ENCODE assay signal across 17 cellular contexts in genomic region chr12:48800971-48801370, GRCh38. TPM values are rescaled to one million over a fixed set of nuclear protein-coding genes. Genes with fewer than 3 reads are reported as not detected.
DNase-seq lines count a peak whose midpoint lies in the region; ATAC-seq, FAIRE-seq and TF ChIP-seq lines count a peak whose summit lies in the region.
"Had no signal": no experiment of that assay in that cellular context is flagged by ENCODE, and none has a peak within 500 bp of the region (broad histone marks: within the 10 kb centered on the region; RNA-seq: fewer than 3 reads in every experiment).

No MANE protein-coding gene starts in this region.

- H3K14ac ChIP-seq in trophoblast cell (ENCODE audit: low read length): no peak overlapping the region

- H4K12ac ChIP-seq in trophoblast cell (ENCODE audit: low read depth, low read length): no peak overlapping the region

- FAIRE-seq in K562 (lab: Jason Lieb, UNC) (no peak), HepG2 (lab: Jason Lieb, UNC) (no peak)
- FAIRE-seq: GM12878 had no signal

- H3K4me3 ChIP-seq in K562 (no peak overlapping the region), HepG2 (replicated peaks in 1 of 3; ENCODE audit: insufficient read depth in 1 of 3, low read depth in 2 of 3, low read length in 3 of 3) (no peak overlapping the region), trophoblast cell (ENCODE audit: low read depth, low read length) (no peak overlapping the region)
- H3K4me3 ChIP-seq: BLaER1 treated with 17β-estradiol and CSF1 and Interleukin-3, amounts not matched to agents 10 nM and 100 nM; GM12878; HAP-1 had no signal

- intact Hi-C loops in K562 (cut with micrococcal nuclease): no loop called here
- intact Hi-C loops in HepG2 (cut with micrococcal nuclease; ENCODE audit: unreplicated experiment): no loop called here
- intact Hi-C loops in activated T-helper 1 cell treated with anti-CD3 and anti-CD28 coated beads, Interleukin-12 subunit alpha, Interleukin-12 subunit beta, Interleukin-2, Interleukin-4 antibody, amounts not matched to agents 30 ng/mL and 10 ng/mL and 1 ng/mL, durations not matched to agents 14 hours and 24 hours and 36 hours (cut with micrococcal nuclease): no loop called here

- H3K79me2 ChIP-seq in K562 (ENCODE audit: control insufficient read depth, insufficient read depth, low read length): no peaks in the 10 kb centered on the region
- H3K79me2 ChIP-seq in HepG2 (ENCODE audit: insufficient read depth, low read length): no peaks in the 10 kb centered on the region
- H3K79me2 ChIP-seq in trophoblast cell (ENCODE audit: control insufficient read depth, insufficient read depth, low read length, poor library complexity): no peaks in the 10 kb centered on the region

- peak; percentile 26; the same call in 1 of the 3 replicates for ATAC-seq in K562
- peak; percentile 29; the same call in 2 of the 3 replicates for ATAC-seq in HepG2
- no peak for ATAC-seq in stimulated activated naive CD8-positive, alpha-beta T cell treated with anti-CD3 and anti-CD28 coated beads, Interleukin-15, Interleukin-2, amounts not matched to agents 100 U/mL and 50 U/mL, for 24 hours
- ATAC-seq: CD8-positive, alpha-beta T cell; GM12878 had no signal

- CTCF ChIA-PET in K562 (lab: Yijun Ruan, JAX; ENCODE audit: low intra/inter-chr PET ratio): no interaction called here
- CTCF ChIA-PET in HepG2 (lab: Yijun Ruan, JAX; ENCODE audit: low intra/inter-chr PET ratio, low total read pairs): no interaction called here

- H3K4me3 Mint-ChIP-seq in activated T-helper 1 cell treated with anti-CD3 and anti-CD28 coated beads, Interleukin-12 subunit alpha, Interleukin-12 subunit beta, Interleukin-2, Interleukin-4 antibody, amounts not matched to agents 30 ng/mL and 10 ng/mL and 1 ng/mL, durations not matched to agents 14 hours and 24 hours and 36 hours: no peak overlapping the region
- H3K4me3 Mint-ChIP-seq: B cell; CD8-positive, alpha-beta T cell; IgD-negative memory B cell had no signal

- H4K20me1 ChIP-seq in K562 (replicated peaks; ENCODE audit: control insufficient read depth, insufficient read depth, low read length) (peaks cover 4% of the 10 kb centered on the region; the same call in 1 of the 2 replicates), HepG2 (ENCODE audit: insufficient read depth, low read length) (no peaks in the 10 kb centered on the region)
- H4K20me1 ChIP-seq: BLaER1 treated with 17β-estradiol and CSF1 and Interleukin-3, amounts not matched to agents 10 nM and 100 nM had no signal

- H3K4me1 Mint-ChIP-seq in activated T-helper 1 cell treated with anti-CD3 and anti-CD28 coated beads, Interleukin-12 subunit alpha, Interleukin-12 subunit beta, Interleukin-2, Interleukin-4 antibody, amounts not matched to agents 30 ng/mL and 10 ng/mL and 1 ng/mL, durations not matched to agents 14 hours and 24 hours and 36 hours (ENCODE audit: low read depth): peaks cover 8% of the 10 kb centered on the region

- H3K79me1 ChIP-seq in trophoblast cell (ENCODE audit: low read length): no peaks in the 10 kb centered on the region

- no peak overlapping the region for H3K18ac ChIP-seq in trophoblast cell (ENCODE audit: low read length)

- H3K9me3 ChIP-seq in K562 (replicated peaks; ENCODE audit: control insufficient read depth, insufficient read depth, low read depth, low read length) (no peaks in the 10 kb centered on the region), HepG2 (ENCODE audit: low read length) (no peaks in the 10 kb centered on the region), trophoblast cell (ENCODE audit: insufficient read depth, low read depth, low read length) (no peaks in the 10 kb centered on the region)
- H3K9me3 ChIP-seq: BLaER1 treated with 17β-estradiol and CSF1 and Interleukin-3, amounts not matched to agents 10 nM and 100 nM; HAP-1 had no signal

- H3K9me1 ChIP-seq in K562 (ENCODE audit: control insufficient read depth, insufficient read depth, low read length): no peaks in the 10 kb centered on the region

- no peak overlapping the region for H3K23ac ChIP-seq in trophoblast cell (ENCODE audit: low read length)

- POLR2A ChIA-PET in K562 (lab: Yijun Ruan, JAX) (interaction anchor here (1.5 to 2.0 kb wide), 3 partner anchors 9 to 179 kb away, joined by 5 to 10 read pairs (median 8); no protein-coding TSS in a partner anchor), HepG2 (lab: Yijun Ruan, JAX) (no interaction called here)

- H2BK5ac ChIP-seq in trophoblast cell (ENCODE audit: low read depth, low read length, poor library complexity): no peak overlapping the region

- H3K36me3 ChIP-seq in K562 (ENCODE audit: control insufficient read depth, insufficient read depth, low read length): no peaks in the 10 kb centered on the region
- H3K36me3 ChIP-seq in HepG2 (replicated peaks in 1 of 2; ENCODE audit: control insufficient read depth in 1 of 2, insufficient read depth in 2 of 2, low read length in 2 of 2): no peaks in the 10 kb centered on the region
- no peaks in the 10 kb centered on the region for H3K36me3 ChIP-seq in trophoblast cell (ENCODE audit: control insufficient read depth in 1 of 2, insufficient read depth in 2 of 2, low read length in 2 of 2)
- H3K36me3 ChIP-seq: BLaER1 treated with 17β-estradiol and CSF1 and Interleukin-3, amounts not matched to agents 10 nM and 100 nM; HAP-1 had no signal

- peak overlapping the region; percentile 25 for H4K8ac ChIP-seq in trophoblast cell (ENCODE audit: low read depth, low read length)

- BruUV-seq in K562 (replicated peaks; lab: Mats Ljungman, UMichigan): no TSS peak
- no TSS peak for BruUV-seq in HepG2 (replicated peaks; lab: Mats Ljungman, UMichigan)

- H3K27me3 Mint-ChIP-seq in activated T-helper 1 cell treated with anti-CD3 and anti-CD28 coated beads, Interleukin-12 subunit alpha, Interleukin-12 subunit beta, Interleukin-2, Interleukin-4 antibody, amounts not matched to agents 30 ng/mL and 10 ng/mL and 1 ng/mL, durations not matched to agents 14 hours and 24 hours and 36 hours (ENCODE audit: insufficient read depth): peaks cover 4% of the 10 kb centered on the region

- TF ChIP-seq RAD21 in K562 (CRISPR knock-in tag; conservative IDR thresholded peaks at IDR 0.05 in 1 of 2, IDR thresholded peaks at IDR 0.05 in 1 of 2) (no peak), HepG2 (CRISPR knock-in tag; IDR thresholded peaks at IDR 0.05) (no peak)

- 13% methylated on average over 14 of the region's 14 CpGs for WGBS in K562 (ENCODE audit: insufficient coverage, low coverage, missing lambda C conversion rate)
- 49% methylated on average over 12 of the region's 14 CpGs for WGBS in HepG2 (ENCODE audit: low lambda C conversion rate)
- no CpG with 5 or more reads among the region's 14 CpGs for WGBS in trophoblast cell (ENCODE audit: extremely low coverage, insufficient coverage, insufficient read length)

- H2AFZ ChIP-seq in K562 (ENCODE audit: low read depth, low read length) (no peak overlapping the region), HepG2 (ENCODE audit: low read length) (no peak overlapping the region), trophoblast cell (ENCODE audit: insufficient read depth, low read length, poor library complexity) (no peak overlapping the region)

- in situ Hi-C loops in K562 (cut with MboI) (no loop called here), HepG2 (cut with HindIII; ENCODE audit: extremely low pct_ligation_motif_present, low pct_unique_long_range_greater_than_20kb) (no loop called here), KBM-7 (cut with MboI; ENCODE audit: low pct_unique_long_range_greater_than_20kb, low sequenced_read_pairs) (no loop called here)

- H3K27ac ChIP-seq in K562 (ENCODE audit: extremely low read depth, low read depth, low read length): no peak overlapping the region
- H3K27ac ChIP-seq in HepG2 (ENCODE audit: extremely low read length, insufficient read depth, low read length): no peak overlapping the region
- H3K27ac ChIP-seq in trophoblast cell (ENCODE audit: low read depth, low read length): no peak overlapping the region
- H3K27ac ChIP-seq: BLaER1 treated with 17β-estradiol and CSF1 and Interleukin-3, amounts not matched to agents 10 nM and 100 nM; KMS-11 had no signal

- peaks cover 7 to 19% of the 10 kb centered on the region in 2 experiments for H3K27me3 ChIP-seq in K562 (ENCODE audit: control insufficient read depth in 2 of 2, insufficient read depth in 2 of 2, low read length in 2 of 2)
- H3K27me3 ChIP-seq in HepG2 (ENCODE audit: control insufficient read depth in 1 of 2, insufficient read depth in 2 of 2, low read length in 2 of 2): peaks cover 2 to 9% of the 10 kb centered on the region in 2 experiments; a peak in 2 of 5 replicates
- no peaks in the 10 kb centered on the region for H3K27me3 ChIP-seq in trophoblast cell (ENCODE audit: insufficient read depth, low read length)
- H3K27me3 ChIP-seq: BLaER1 treated with 17β-estradiol and CSF1 and Interleukin-3, amounts not matched to agents 10 nM and 100 nM had no signal

- TF ChIP-seq CTCF in K562 (IDR thresholded peaks at IDR 0.05 in 2 of 3, conservative IDR thresholded peaks at IDR 0.05 in 1 of 3; ENCODE audit: insufficient read depth in 2 of 3, low read depth in 1 of 3, low read length in 3 of 3) (no peak), HepG2 (CRISPR knock-in tag; IDR thresholded peaks at IDR 0.05) (no peak)

- H3K27ac Mint-ChIP-seq in activated T-helper 1 cell treated with anti-CD3 and anti-CD28 coated beads, Interleukin-12 subunit alpha, Interleukin-12 subunit beta, Interleukin-2, Interleukin-4 antibody, amounts not matched to agents 30 ng/mL and 10 ng/mL and 1 ng/mL, durations not matched to agents 14 hours and 24 hours and 36 hours: no peak overlapping the region
- H3K27ac Mint-ChIP-seq: B cell; CD8-positive, alpha-beta T cell; IgD-negative memory B cell had no signal

- H4K91ac ChIP-seq in trophoblast cell (ENCODE audit: low read depth, low read length): no peak overlapping the region

- DNase-seq in K562 (ENCODE audit: extremely low read depth in 1 of 4, low spot score in 3 of 4): no peak
- DNase-seq in HepG2 (ENCODE audit: low spot score): no peak
- DNase-seq in trophoblast cell: no peak
- no peak for DNase-seq in KBM-7
- no peak for DNase-seq in activated T-helper 1 cell treated with anti-CD3 and anti-CD28 coated beads, Interleukin-12 subunit alpha, Interleukin-12 subunit beta, Interleukin-2, Interleukin-4 antibody, amounts not matched to agents 30 ng/mL and 10 ng/mL and 1 ng/mL, durations not matched to agents 14 hours and 24 hours and 36 hours (ENCODE audit: low spot score)
- no peak for DNase-seq in stimulated activated naive CD8-positive, alpha-beta T cell treated with anti-CD3 and anti-CD28 coated beads, Interleukin-15, Interleukin-2, amounts not matched to agents 100 U/mL and 50 U/mL, for 24 hours
- DNase-seq: Calu3; CD8-positive, alpha-beta T cell; DND-41; EL; GOT3 had no signal

- TF ChIP-seq EP300 in K562 (IDR thresholded peaks at IDR 0.05; ENCODE audit: low read length) (no peak), HepG2 (IDR thresholded peaks at IDR 0.05; ENCODE audit: low read depth in 2 of 2, low read length in 2 of 2) (no peak), HepG2 (CRISPR knock-in tag; IDR thresholded peaks at IDR 0.05; ENCODE audit: borderline replicate concordance) (no peak)

- no peak overlapping the region for H2AK5ac ChIP-seq in trophoblast cell (ENCODE audit: low read length)

- H2BK12ac ChIP-seq in trophoblast cell (ENCODE audit: low read length): no peak overlapping the region

- TF ChIP-seq POLR2A in K562 (conservative IDR thresholded peaks at IDR 0.05) (no peak), HepG2 (IDR thresholded peaks at IDR 0.05; ENCODE audit: insufficient read depth in 1 of 2, low read depth in 2 of 2, low read length in 2 of 2) (no peak)

- no peak overlapping the region for H3K4ac ChIP-seq in trophoblast cell (ENCODE audit: low read depth, low read length)

- peaks cover under 1 to 10% of the 10 kb centered on the region in 2 experiments; a peak in 2 of 5 replicates for H3K4me1 ChIP-seq in K562 (replicated peaks in 1 of 2; ENCODE audit: control insufficient read depth in 2 of 2, insufficient read depth in 2 of 2, low read length in 2 of 2)
- H3K4me1 ChIP-seq in HepG2 (ENCODE audit: insufficient read depth, low read length): peaks cover 15% of the 10 kb centered on the region
- no peaks in the 10 kb centered on the region for H3K4me1 ChIP-seq in trophoblast cell (ENCODE audit: control insufficient read depth in 1 of 2, insufficient read depth in 2 of 2, low read length in 2 of 2)
- H3K4me1 ChIP-seq: HAP-1 had no signal

- H3K9ac ChIP-seq in K562 (ENCODE audit: insufficient read depth in 1 of 2, low read depth in 2 of 2, low read length in 2 of 2) (peak overlapping the region in 1 of 2 experiments; percentile 45; a peak in 2 of 4 replicates), HepG2 (ENCODE audit: insufficient read depth, low read depth, low read length) (no peak overlapping the region), trophoblast cell (ENCODE audit: low read length) (no peak overlapping the region)
- H3K9ac ChIP-seq: BLaER1 treated with 17β-estradiol and CSF1 and Interleukin-3, amounts not matched to agents 10 nM and 100 nM; KMS-11 had no signal

- no peaks in the 10 kb centered on the region for H3K36me3 Mint-ChIP-seq in activated T-helper 1 cell treated with anti-CD3 and anti-CD28 coated beads, Interleukin-12 subunit alpha, Interleukin-12 subunit beta, Interleukin-2, Interleukin-4 antibody, amounts not matched to agents 30 ng/mL and 10 ng/mL and 1 ng/mL, durations not matched to agents 14 hours and 24 hours and 36 hours (ENCODE audit: low read depth)
- H3K36me3 Mint-ChIP-seq: CD8-positive, alpha-beta T cell; IgD-negative memory B cell had no signal

- no peak overlapping the region for H2BK120ac ChIP-seq in trophoblast cell (ENCODE audit: insufficient read depth, low read length, poor library complexity)

- H3K9me3 Mint-ChIP-seq in activated T-helper 1 cell treated with anti-CD3 and anti-CD28 coated beads, Interleukin-12 subunit alpha, Interleukin-12 subunit beta, Interleukin-2, Interleukin-4 antibody, amounts not matched to agents 30 ng/mL and 10 ng/mL and 1 ng/mL, durations not matched to agents 14 hours and 24 hours and 36 hours: no peaks in the 10 kb centered on the region
- H3K9me3 Mint-ChIP-seq: CD8-positive, alpha-beta T cell; IgD-negative memory B cell had no signal

- H3K4me2 ChIP-seq in K562 (ENCODE audit: insufficient read depth, low read length) (no peak overlapping the region), HepG2 (ENCODE audit: low read depth, low read length) (no peak overlapping the region), trophoblast cell (ENCODE audit: low read length) (no peak overlapping the region)
- H3K4me2 ChIP-seq: BLaER1 treated with 17β-estradiol and CSF1 and Interleukin-3, amounts not matched to agents 10 nM and 100 nM; KMS-11 had no signal

RNA-seq across cellular contexts. Expression of gene ADCY6, which starts 12.1 kb away (rescaled TPM):
- 1.8 and 6.4 TPM in 2 replicates for total RNA-seq in K562 (2011; cell fraction: chromatin; rRNA removed; ENCODE audit: low replicate concordance)
- 2.1 and 2.8 TPM in 2 replicates for total RNA-seq in K562 (2011; cell fraction: nucleolus; rRNA removed)
- 1.4 and 1.7 TPM in 2 replicates for total RNA-seq in K562 (2011; cell fraction: nucleoplasm; rRNA removed)
- total RNA-seq in K562 (2014; rRNA removed) (0.33 and 0.41 TPM in 2 replicates), K562 (2014; rRNA removed; fragmentation: Illumina TruSeq; extraction: Trizol) (0.19 and 0.33 TPM in 2 replicates), K562 (2015; rRNA removed; fragmentation: Illumina TruSeq; extraction: Trizol) (0.34 and 0.54 TPM in 2 replicates), K562 (2021) (0.87 and 1.0 TPM in 2 replicates), HepG2 (2016; rRNA removed; fragmentation: Illumina TruSeq; extraction: Trizol) (6.8 and 10.6 TPM in 2 replicates)
- polyA plus RNA-seq in K562 (2011; rRNA removed) (0.65 and 1.7 TPM in 2 replicates), K562 (2014; fragmentation: Illumina TruSeq; extraction: Trizol) (0.59 and 0.89 TPM in 2 replicates), K562 (2014; fragmentation: Nextera tagmentation; extraction: Ambion mirVana) (under 1 TPM; 0.01 to 0.10 TPM), K562 (2014; rRNA removed) (0.49 and 0.53 TPM in 2 replicates), HepG2 (2011; rRNA removed) (11.8 and 15.4 TPM in 2 replicates)
- polyA plus RNA-seq in K562 (2011; cell fraction: cytosol; rRNA removed): 1.1 and 1.4 TPM in 2 replicates
- polyA plus RNA-seq in K562 (2011; cell fraction: nucleus; rRNA removed): 4.2 and 8.7 TPM in 2 replicates
- polyA plus RNA-seq in K562 (2012): 0.56 and 1.8 TPM in 2 replicates
- polyA minus RNA-seq in K562 (2011; rRNA and poly(A)+ RNA removed): 1.5 and 2.0 TPM in 2 replicates
- polyA minus RNA-seq in K562 (2011; cell fraction: cytosol; rRNA and poly(A)+ RNA removed): 2.3 and 6.6 TPM in 2 replicates
- polyA minus RNA-seq in K562 (2011; cell fraction: nucleus; rRNA and poly(A)+ RNA removed): 1.2 and 2.9 TPM in 2 replicates
- total RNA-seq in HepG2 (2016; cell fraction: cytosol; rRNA removed; fragmentation: Illumina TruSeq; extraction: Trizol; ENCODE audit: low read depth): 1.0 and 1.9 TPM in 2 replicates
- total RNA-seq in HepG2 (2016; cell fraction: insoluble cytoplasmic fraction; rRNA removed; fragmentation: Illumina TruSeq; extraction: Trizol): 6.2 and 13.4 TPM in 2 replicates
- total RNA-seq in HepG2 (2016; cell fraction: membrane; rRNA removed; fragmentation: Illumina TruSeq; extraction: Trizol): 4.6 and 4.7 TPM in 2 replicates
- total RNA-seq in HepG2 (2016; cell fraction: nucleus; rRNA removed; fragmentation: Illumina TruSeq; extraction: Trizol): 14.5 and 16.8 TPM in 2 replicates
- polyA plus RNA-seq in HepG2 (2011; cell fraction: cytosol; rRNA removed): 9.2 and 11.5 TPM in 2 replicates
- polyA plus RNA-seq in HepG2 (2011; cell fraction: nucleus; rRNA removed): 54.8 and 59.8 TPM in 2 replicates
- polyA plus RNA-seq in HepG2 (2012): 9.1 and 10.5 TPM in 2 replicates
- polyA plus RNA-seq in HepG2 (2016; cell fraction: cytosol; fragmentation: Illumina TruSeq; extraction: Trizol; ENCODE audit: low read depth): 0.58 and 0.87 TPM in 2 replicates
- 4.3 and 5.7 TPM in 2 replicates for polyA plus RNA-seq in HepG2 (2016; cell fraction: insoluble cytoplasmic fraction; fragmentation: Illumina TruSeq; extraction: Trizol; ENCODE audit: low read depth)
- 1.6 and 2.5 TPM in 2 replicates for polyA plus RNA-seq in HepG2 (2016; cell fraction: membrane; fragmentation: Illumina TruSeq; extraction: Trizol; ENCODE audit: low read depth)
- polyA plus RNA-seq in HepG2 (2016; cell fraction: nucleus; fragmentation: Illumina TruSeq; extraction: Trizol; ENCODE audit: insufficient read depth, low read depth): 29.2 and 33.7 TPM in 2 replicates
- polyA minus RNA-seq in HepG2 (2011; rRNA and poly(A)+ RNA removed; ENCODE audit: low replicate concordance): 48.0 and 70.3 TPM in 2 replicates
- 17.7 and 22.5 TPM in 2 replicates for polyA minus RNA-seq in HepG2 (2011; cell fraction: cytosol; rRNA and poly(A)+ RNA removed)
- polyA minus RNA-seq in HepG2 (2011; cell fraction: nucleus; rRNA and poly(A)+ RNA removed): 21.5 and 22.5 TPM in 2 replicates
- polyA plus RNA-seq in trophoblast cell (2013): 20.9 and 22.1 TPM in 2 replicates
- 0.32 and 0.78 TPM in 2 replicates for total RNA-seq in activated T-helper 1 cell treated with anti-CD3 and anti-CD28 coated beads, Interleukin-12 subunit alpha, Interleukin-12 subunit beta, Interleukin-2, Interleukin-4 antibody, amounts not matched to agents 30 ng/mL and 10 ng/mL and 1 ng/mL, durations not matched to agents 14 hours and 24 hours and 36 hours
- total RNA-seq: B cell; CD8-positive, alpha-beta T cell had no signal
- polyA plus RNA-seq: IgD-negative memory B cell had no signal

RNA-seq across cellular contexts. Expression of gene CACNB3, which starts 17.3 kb away (rescaled TPM):
- total RNA-seq in K562 (2011; cell fraction: chromatin; rRNA removed; ENCODE audit: low replicate concordance): 6.1 and 18.4 TPM in 2 replicates
- total RNA-seq in K562 (2011; cell fraction: nucleolus; rRNA removed): 7.2 and 7.3 TPM in 2 replicates
- total RNA-seq in K562 (2011; cell fraction: nucleoplasm; rRNA removed): 6.7 and 8.0 TPM in 2 replicates
- total RNA-seq in K562 (2014; rRNA removed) (1.5 and 1.7 TPM in 2 replicates), K562 (2014; rRNA removed; fragmentation: Illumina TruSeq; extraction: Trizol) (1.2 and 1.3 TPM in 2 replicates), K562 (2015; rRNA removed; fragmentation: Illumina TruSeq; extraction: Trizol) (1.9 and 2.0 TPM in 2 replicates), K562 (2021) (1.8 and 3.6 TPM in 2 replicates), HepG2 (2016; rRNA removed; fragmentation: Illumina TruSeq; extraction: Trizol) (0.29 TPM in 1 of 2 replicates, not detected in the other)
- polyA plus RNA-seq in K562 (2011; rRNA removed) (1.3 and 1.8 TPM in 2 replicates), K562 (2014; fragmentation: Illumina TruSeq; extraction: Trizol) (1.6 and 1.7 TPM in 2 replicates), K562 (2014; fragmentation: Nextera tagmentation; extraction: Ambion mirVana) (under 1 TPM; 0.24 to 0.48 TPM), K562 (2014; rRNA removed) (1.2 and 1.5 TPM in 2 replicates), HepG2 (2011; rRNA removed) (0.54 and 0.88 TPM in 2 replicates)
- 0.97 and 1.1 TPM in 2 replicates for polyA plus RNA-seq in K562 (2011; cell fraction: cytosol; rRNA removed)
- 9.9 and 11.4 TPM in 2 replicates for polyA plus RNA-seq in K562 (2011; cell fraction: nucleus; rRNA removed)
- polyA plus RNA-seq in K562 (2012): 3.0 and 3.6 TPM in 2 replicates
- polyA minus RNA-seq in K562 (2011; rRNA and poly(A)+ RNA removed): 1.1 and 1.8 TPM in 2 replicates
- polyA minus RNA-seq in K562 (2011; cell fraction: cytosol; rRNA and poly(A)+ RNA removed): 1.7 and 3.7 TPM in 2 replicates
- 3.9 and 4.9 TPM in 2 replicates for polyA minus RNA-seq in K562 (2011; cell fraction: nucleus; rRNA and poly(A)+ RNA removed)
- not detected in 2 replicates for total RNA-seq in HepG2 (2016; cell fraction: cytosol; rRNA removed; fragmentation: Illumina TruSeq; extraction: Trizol; ENCODE audit: low read depth)
- total RNA-seq in HepG2 (2016; cell fraction: insoluble cytoplasmic fraction; rRNA removed; fragmentation: Illumina TruSeq; extraction: Trizol): 0.24 and 0.25 TPM in 2 replicates
- 0.31 and 0.48 TPM in 2 replicates for total RNA-seq in HepG2 (2016; cell fraction: membrane; rRNA removed; fragmentation: Illumina TruSeq; extraction: Trizol)
- total RNA-seq in HepG2 (2016; cell fraction: nucleus; rRNA removed; fragmentation: Illumina TruSeq; extraction: Trizol): 0.16 TPM in 1 of 2 replicates, not detected in the other
- 0.27 and 0.38 TPM in 2 replicates for polyA plus RNA-seq in HepG2 (2011; cell fraction: cytosol; rRNA removed)
- 1.9 and 2.8 TPM in 2 replicates for polyA plus RNA-seq in HepG2 (2011; cell fraction: nucleus; rRNA removed)
- 0.31 and 0.96 TPM in 2 replicates for polyA plus RNA-seq in HepG2 (2012)
- polyA plus RNA-seq in HepG2 (2016; cell fraction: cytosol; fragmentation: Illumina TruSeq; extraction: Trizol; ENCODE audit: low read depth): 0.18 and 0.26 TPM in 2 replicates
- polyA plus RNA-seq in HepG2 (2016; cell fraction: insoluble cytoplasmic fraction; fragmentation: Illumina TruSeq; extraction: Trizol; ENCODE audit: low read depth): 0.09 and 0.19 TPM in 2 replicates
- polyA plus RNA-seq in HepG2 (2016; cell fraction: membrane; fragmentation: Illumina TruSeq; extraction: Trizol; ENCODE audit: low read depth): 0.48 TPM in 1 of 2 replicates, not detected in the other
- 1.0 and 1.1 TPM in 2 replicates for polyA plus RNA-seq in HepG2 (2016; cell fraction: nucleus; fragmentation: Illumina TruSeq; extraction: Trizol; ENCODE audit: insufficient read depth, low read depth)
- 0.36 and 23.6 TPM in 2 replicates for polyA minus RNA-seq in HepG2 (2011; rRNA and poly(A)+ RNA removed; ENCODE audit: low replicate concordance)
- not detected in 2 replicates for polyA minus RNA-seq in HepG2 (2011; cell fraction: cytosol; rRNA and poly(A)+ RNA removed)
- 0.87 and 1.2 TPM in 2 replicates for polyA minus RNA-seq in HepG2 (2011; cell fraction: nucleus; rRNA and poly(A)+ RNA removed)
- polyA plus RNA-seq in trophoblast cell (2013): 36.8 and 42.6 TPM in 2 replicates
- 11.4 and 13.1 TPM in 2 replicates for total RNA-seq in activated T-helper 1 cell treated with anti-CD3 and anti-CD28 coated beads, Interleukin-12 subunit alpha, Interleukin-12 subunit beta, Interleukin-2, Interleukin-4 antibody, amounts not matched to agents 30 ng/mL and 10 ng/mL and 1 ng/mL, durations not matched to agents 14 hours and 24 hours and 36 hours

RNA-seq across cellular contexts. Expression of gene DDX23, which starts 51.0 kb away (rescaled TPM):
- 275 and 454 TPM in 2 replicates for total RNA-seq in K562 (2011; cell fraction: chromatin; rRNA removed; ENCODE audit: low replicate concordance)
- 148 and 163 TPM in 2 replicates for total RNA-seq in K562 (2011; cell fraction: nucleolus; rRNA removed)
- 175 and 185 TPM in 2 replicates for total RNA-seq in K562 (2011; cell fraction: nucleoplasm; rRNA removed)
- total RNA-seq in K562 (2014; rRNA removed) (104 and 118 TPM in 2 replicates), K562 (2014; rRNA removed; fragmentation: Illumina TruSeq; extraction: Trizol) (100 and 107 TPM in 2 replicates), K562 (2015; rRNA removed; fragmentation: Illumina TruSeq; extraction: Trizol) (124 and 129 TPM in 2 replicates), K562 (2021) (97.9 and 116 TPM in 2 replicates), HepG2 (2016; rRNA removed; fragmentation: Illumina TruSeq; extraction: Trizol) (81.5 and 90.0 TPM in 2 replicates)
- polyA plus RNA-seq in K562 (2011; rRNA removed) (89.3 and 99.5 TPM in 2 replicates), K562 (2014; fragmentation: Illumina TruSeq; extraction: Trizol) (108 and 138 TPM in 2 replicates), K562 (2014; fragmentation: Nextera tagmentation; extraction: Ambion mirVana) (10 to 100 TPM; 32.4 to 65.9 TPM), K562 (2014; rRNA removed) (87.0 and 94.0 TPM in 2 replicates), HepG2 (2011; rRNA removed) (35.7 and 42.2 TPM in 2 replicates)
- polyA plus RNA-seq in K562 (2011; cell fraction: cytosol; rRNA removed): 71.2 and 71.3 TPM in 2 replicates
- polyA plus RNA-seq in K562 (2011; cell fraction: nucleus; rRNA removed): 216 and 219 TPM in 2 replicates
- polyA plus RNA-seq in K562 (2012): 86.0 and 150 TPM in 2 replicates
- 92.0 and 95.2 TPM in 2 replicates for polyA minus RNA-seq in K562 (2011; rRNA and poly(A)+ RNA removed)
- polyA minus RNA-seq in K562 (2011; cell fraction: cytosol; rRNA and poly(A)+ RNA removed): 37.9 and 40.8 TPM in 2 replicates
- polyA minus RNA-seq in K562 (2011; cell fraction: nucleus; rRNA and poly(A)+ RNA removed): 50.4 and 73.4 TPM in 2 replicates
- total RNA-seq in HepG2 (2016; cell fraction: cytosol; rRNA removed; fragmentation: Illumina TruSeq; extraction: Trizol; ENCODE audit: low read depth): 13.0 and 13.4 TPM in 2 replicates
- total RNA-seq in HepG2 (2016; cell fraction: insoluble cytoplasmic fraction; rRNA removed; fragmentation: Illumina TruSeq; extraction: Trizol): 81.4 and 90.7 TPM in 2 replicates
- 17.1 and 20.2 TPM in 2 replicates for total RNA-seq in HepG2 (2016; cell fraction: membrane; rRNA removed; fragmentation: Illumina TruSeq; extraction: Trizol)
- 66.5 and 79.7 TPM in 2 replicates for total RNA-seq in HepG2 (2016; cell fraction: nucleus; rRNA removed; fragmentation: Illumina TruSeq; extraction: Trizol)
- polyA plus RNA-seq in HepG2 (2011; cell fraction: cytosol; rRNA removed): 28.4 and 30.1 TPM in 2 replicates
- polyA plus RNA-seq in HepG2 (2011; cell fraction: nucleus; rRNA removed): 114 and 128 TPM in 2 replicates
- 43.8 and 55.5 TPM in 2 replicates for polyA plus RNA-seq in HepG2 (2012)
- 2.6 and 3.7 TPM in 2 replicates for polyA plus RNA-seq in HepG2 (2016; cell fraction: cytosol; fragmentation: Illumina TruSeq; extraction: Trizol; ENCODE audit: low read depth)
- polyA plus RNA-seq in HepG2 (2016; cell fraction: insoluble cytoplasmic fraction; fragmentation: Illumina TruSeq; extraction: Trizol; ENCODE audit: low read depth): 62.7 and 67.1 TPM in 2 replicates
- 8.1 and 9.8 TPM in 2 replicates for polyA plus RNA-seq in HepG2 (2016; cell fraction: membrane; fragmentation: Illumina TruSeq; extraction: Trizol; ENCODE audit: low read depth)
- polyA plus RNA-seq in HepG2 (2016; cell fraction: nucleus; fragmentation: Illumina TruSeq; extraction: Trizol; ENCODE audit: insufficient read depth, low read depth): 132 TPM in 2 replicates
- 29.9 and 100 TPM in 2 replicates for polyA minus RNA-seq in HepG2 (2011; rRNA and poly(A)+ RNA removed; ENCODE audit: low replicate concordance)
- 11.7 and 12.4 TPM in 2 replicates for polyA minus RNA-seq in HepG2 (2011; cell fraction: cytosol; rRNA and poly(A)+ RNA removed)
- polyA minus RNA-seq in HepG2 (2011; cell fraction: nucleus; rRNA and poly(A)+ RNA removed): 55.9 and 69.0 TPM in 2 replicates
- polyA plus RNA-seq in trophoblast cell (2013): 67.7 and 72.6 TPM in 2 replicates
- 120 and 127 TPM in 2 replicates for total RNA-seq in activated T-helper 1 cell treated with anti-CD3 and anti-CD28 coated beads, Interleukin-12 subunit alpha, Interleukin-12 subunit beta, Interleukin-2, Interleukin-4 antibody, amounts not matched to agents 30 ng/mL and 10 ng/mL and 1 ng/mL, durations not matched to agents 14 hours and 24 hours and 36 hours
